ENCODE assay signal across 15 cellular contexts in genomic region chr6:3019065-3019464, GRCh38.
"Had no signal": no experiment of that assay in that cellular context is flagged by ENCODE, and none has a peak within 500 bp of the region (broad histone marks: within the 10 kb centered on the region; RNA-seq: fewer than 3 reads in every experiment).

No MANE protein-coding gene starts in this region.

- ATAC-seq: activated T-cell treated with anti-CD3 and anti-CD28 coated beads, Interleukin-2, amount 50 U/mL, for 4 hours; naive thymus-derived CD8-positive, alpha-beta T cell; sciatic nerve; stimulated activated naive CD8-positive, alpha-beta T cell treated with anti-CD3 and anti-CD28 coated beads, Interleukin-15, Interleukin-2, amounts not matched to agents 100 U/mL and 50 U/mL, for 24 hours; T-helper 17 cell had no signal

- H3K9me3 ChIP-seq: prostate gland, thoracic aorta had no signal

- H3K4me3 Mint-ChIP-seq: activated naive CD8-positive, alpha-beta T cell treated with anti-CD3 and anti-CD28 coated beads for 36 hours; activated T-cell treated with anti-CD3 and anti-CD28 coated beads, Interleukin-2, amount 50 U/mL, for 4 hours; endodermal cell; naive thymus-derived CD8-positive, alpha-beta T cell; T-helper 17 cell had no signal

- H3K36me3 ChIP-seq: prostate gland had no signal

- H3K9me3 Mint-ChIP-seq: activated naive CD8-positive, alpha-beta T cell treated with anti-CD3 and anti-CD28 coated beads for 36 hours; activated T-cell treated with anti-CD3 and anti-CD28 coated beads, Interleukin-2, amount 50 U/mL, for 4 hours; naive thymus-derived CD8-positive, alpha-beta T cell had no signal

- DNase-seq: activated CD4-positive, alpha-beta T cell treated with anti-CD3 and anti-CD28 coated beads, Interleukin-2, amount 50 U/mL, for 1 hour; activated gamma-delta T cell treated with Interleukin-2 at 50 U/mL for 16 hours; activated naive CD8-positive, alpha-beta T cell treated with anti-CD3 and anti-CD28 coated beads for 36 hours; activated T-cell treated with anti-CD3 and anti-CD28 coated beads, Interleukin-2, amount 50 U/mL, for 4 hours; anterior cingulate cortex; endodermal cell; erythroblast; naive thymus-derived CD8-positive, alpha-beta T cell; stimulated activated CD4-positive, alpha-beta T cell treated with anti-CD3 and anti-CD28 coated beads, Interleukin-12 subunit alpha, Interleukin-12 subunit beta, amount 100 ng/mL, for 4 hours; stimulated activated CD4-positive, alpha-beta T cell treated with anti-CD3 and anti-CD28 coated beads, Interleukin-2, amount 100 ng/mL, for 48 hours; stimulated activated naive CD8-positive, alpha-beta T cell treated with anti-CD3 and anti-CD28 coated beads, Interleukin-15, Interleukin-2, amounts not matched to agents 100 U/mL and 50 U/mL, for 24 hours; T-helper 17 cell had no signal

- H3K27me3 Mint-ChIP-seq: activated naive CD8-positive, alpha-beta T cell treated with anti-CD3 and anti-CD28 coated beads for 36 hours; naive thymus-derived CD8-positive, alpha-beta T cell; T-helper 17 cell had no signal

- H3K27ac Mint-ChIP-seq: activated naive CD8-positive, alpha-beta T cell treated with anti-CD3 and anti-CD28 coated beads for 36 hours; endodermal cell; T-helper 17 cell had no signal

- H3K4me1 ChIP-seq: prostate gland had no signal

- H3K27ac ChIP-seq: prostate gland, thoracic aorta had no signal

- H3K4me3 ChIP-seq: prostate gland, thoracic aorta had no signal
